8 cellular contexts compared by ENCODE assay signal in the genomic region with DNA sequence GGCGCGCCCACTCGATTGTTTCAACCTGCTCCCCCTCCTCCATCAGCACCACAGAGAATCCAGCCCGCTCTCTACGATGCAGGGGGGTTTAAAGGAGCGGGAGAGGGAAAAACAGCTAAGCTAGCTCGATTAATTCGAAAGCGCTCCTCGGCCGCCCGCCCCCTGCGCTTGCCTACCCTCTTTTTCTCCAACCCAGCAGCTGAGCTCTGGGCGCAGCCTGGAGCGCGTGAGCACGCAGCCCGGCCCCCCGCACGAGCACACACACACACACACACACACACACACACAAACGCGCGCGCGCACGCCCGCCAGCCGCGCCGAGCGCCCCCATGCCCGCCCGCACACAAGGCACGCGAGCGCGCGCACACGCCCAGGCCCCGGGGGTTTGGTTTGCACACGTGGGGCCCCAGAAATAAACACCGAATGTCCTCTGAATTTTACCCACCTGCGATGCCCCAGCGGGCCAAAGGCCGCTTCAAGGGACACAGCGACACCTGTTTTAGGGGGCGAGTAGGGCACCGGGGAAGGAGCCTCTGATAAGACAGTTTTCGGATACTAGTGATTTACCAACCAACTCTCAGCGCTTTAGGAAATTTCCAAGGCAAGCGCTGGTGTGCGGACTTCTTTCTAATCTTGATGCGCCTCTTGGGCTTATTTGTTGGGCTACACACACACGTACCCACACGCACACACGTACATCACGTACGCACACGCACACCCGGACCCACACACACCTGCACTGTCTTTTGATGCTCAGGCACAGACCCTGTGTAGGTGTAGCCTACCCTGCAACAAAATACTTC. TPM values are rescaled to one million over a fixed set of nuclear protein-coding genes. Genes with fewer than 3 reads are reported as not detected.
A peak's percentile ranks its signal among the peaks of the same experiment; 100 is the strongest.
DNase-seq lines count a peak whose midpoint lies in the region; ATAC-seq and TF ChIP-seq lines count a peak whose summit lies in the region.

No MANE protein-coding gene starts in this region.

- H3K79me2 ChIP-seq in H9 (ENCODE audit: insufficient read depth, low read length) = no peaks in the 10 kb centered on the region

- H3K4me1 Mint-ChIP-seq in Calu3 (ENCODE audit: low read depth, unreplicated experiment) = no peaks in the 10 kb centered on the region
- H3K4me1 Mint-ChIP-seq in H9 = peaks cover 45 to 53% of the 10 kb centered on the region in 2 experiments
- H3K4me1 Mint-ChIP-seq in chondrocyte (ENCODE audit: low read depth) = peaks cover 36% of the 10 kb centered on the region

- no peak overlapping the region for H2AFZ ChIP-seq in H9 (ENCODE audit: low read length)
- H2AFZ ChIP-seq in mesenchymal stem cell (ENCODE audit: low read depth, low read length) = no peak overlapping the region

- H3K27me3 ChIP-seq in H9 (ENCODE audit: insufficient read depth, low read length) = peaks cover 47% of the 10 kb centered on the region
- H3K27me3 ChIP-seq in NT2/D1 (ENCODE audit: insufficient read depth, insufficient read length) = peaks cover 74% of the 10 kb centered on the region
- H3K27me3 ChIP-seq in mesenchymal stem cell (ENCODE audit: control insufficient read depth in 1 of 2, insufficient read depth in 1 of 2, low read length in 2 of 2) = peaks cover 61 to 74% of the 10 kb centered on the region in 2 experiments

- CTCF ChIA-PET in Calu3 (lab: Charles Lee) = interaction anchor here (0.6 kb wide), 1 partner anchor 767 kb away, joined by 7 read pairs; no protein-coding TSS in a partner anchor

- no peak overlapping the region for H2BK20ac ChIP-seq in H9 (ENCODE audit: low read depth, low read length, poor library complexity, severe bottlenecking)

- TF ChIP-seq CTCF in Calu3 (IDR thresholded peaks at IDR 0.05; ENCODE audit: unreplicated experiment) (no peak), H9 (conservative IDR thresholded peaks at IDR 0.05) (peak; percentile 66), chondrocyte (IDR thresholded peaks at IDR 0.05) (peak; percentile 35)

- DNase-seq in Calu3 = no peak
- peak; percentile 76 for DNase-seq in H9
- DNase-seq in NT2/D1 (ENCODE audit: low read depth, low spot score) = no peak
- no peak for DNase-seq in chondrocyte (ENCODE audit: low spot score)
- no peak for DNase-seq in mesenchymal stem cell
- DNase-seq in central memory CD4-positive, alpha-beta T cell = no peak

- no peak for ATAC-seq in GM19324 (IDR thresholded peaks at IDR 0.05; ENCODE audit: low FRiP score, unreplicated experiment)
- no peak for ATAC-seq in HG03097 (IDR thresholded peaks at IDR 0.05; ENCODE audit: low FRiP score, unreplicated experiment)

- H3K79me1 ChIP-seq in H9 (ENCODE audit: insufficient read depth, low read depth, low read length, poor library complexity, severe bottlenecking) (no peaks in the 10 kb centered on the region), mesenchymal stem cell (replicated peaks; ENCODE audit: low read length, poor library complexity, severe bottlenecking) (no peaks in the 10 kb centered on the region)

- no peak overlapping the region for H3K18ac ChIP-seq in H9 (ENCODE audit: insufficient read length, low read depth, low read length)
- H3K18ac ChIP-seq in mesenchymal stem cell (ENCODE audit: low read depth in 1 of 2, low read length in 2 of 2) = no peak overlapping the region

- H3K4me1 ChIP-seq in H9 (ENCODE audit: insufficient read depth, low read length) (peaks cover 3% of the 10 kb centered on the region; the same call in 1 of the 2 replicates), NT2/D1 (ENCODE audit: insufficient read depth, insufficient read length) (no peaks in the 10 kb centered on the region), mesenchymal stem cell (ENCODE audit: control insufficient read depth, insufficient read depth, low read depth, low read length) (peaks cover 30% of the 10 kb centered on the region)

- H3K36me3 ChIP-seq in NT2/D1 (ENCODE audit: insufficient read depth, insufficient read length, low read length) (no peaks in the 10 kb centered on the region), mesenchymal stem cell (ENCODE audit: control insufficient read depth in 1 of 2, insufficient read depth in 2 of 2, low read depth in 1 of 2, low read length in 2 of 2) (no peaks in the 10 kb centered on the region)

- H2BK12ac ChIP-seq in H9 (ENCODE audit: insufficient read length, low read depth, low read length) (no peak overlapping the region), mesenchymal stem cell (ENCODE audit: low read length in 2 of 2) (no peak overlapping the region)

- H3K4ac ChIP-seq in H9 (ENCODE audit: low read depth, low read length) (no peak overlapping the region), mesenchymal stem cell (ENCODE audit: low read depth in 1 of 2, low read length in 2 of 2) (no peak overlapping the region)

- H3K27ac Mint-ChIP-seq in Calu3 (ENCODE audit: unreplicated experiment) = no peak overlapping the region
- peak overlapping the region in 1 of 3 experiments; percentile 81; a peak in 1 of 7 replicates for H3K27ac Mint-ChIP-seq in H9
- peak overlapping the region; percentile 74 for H3K27ac Mint-ChIP-seq in chondrocyte (ENCODE audit: unreplicated experiment)

- H3K4me3 Mint-ChIP-seq in Calu3 (ENCODE audit: low read depth, unreplicated experiment) (peak overlapping the region; percentile 70), H9 (peak overlapping the region; percentile 64 to 87), chondrocyte (ENCODE audit: unreplicated experiment) (peak overlapping the region; percentile 64)

- H3K36me3 Mint-ChIP-seq in Calu3 (ENCODE audit: insufficient read depth, unreplicated experiment) (peaks cover 12% of the 10 kb centered on the region), H9 (ENCODE audit: insufficient read depth in 1 of 3, low read depth in 3 of 3) (no peaks in the 10 kb centered on the region; a peak in 1 of 7 replicates), chondrocyte (ENCODE audit: low read depth) (peaks cover 4% of the 10 kb centered on the region)

- H3K4me2 ChIP-seq in H9 (ENCODE audit: insufficient read depth, insufficient read length, low read length) (peak overlapping the region; percentile 55), mesenchymal stem cell (ENCODE audit: low read length, poor library complexity, severe bottlenecking) (peak overlapping the region; percentile 29)

- no peak overlapping the region for H2AK5ac ChIP-seq in H9 (ENCODE audit: insufficient read length, low read length)
- H2AK5ac ChIP-seq in mesenchymal stem cell (ENCODE audit: low read length, severe bottlenecking) = no peak overlapping the region

- H3K56ac ChIP-seq in H9 (ENCODE audit: insufficient read length, low read depth, low read length) = no peak overlapping the region

- H2BK120ac ChIP-seq in H9 (ENCODE audit: low read depth, low read length, poor library complexity, severe bottlenecking) (no peak overlapping the region), mesenchymal stem cell (ENCODE audit: low read depth, low read length) (no peak overlapping the region)

- no TSS peak for BruUV-seq in Calu3 (replicated peaks; lab: Mats Ljungman, UMichigan)

- H4K8ac ChIP-seq in H9 (replicated peaks; ENCODE audit: insufficient read length, low read depth, low read length) (no peak overlapping the region), mesenchymal stem cell (ENCODE audit: low read length) (no peak overlapping the region)

- H3K9ac ChIP-seq in H9 (ENCODE audit: extremely low read depth, insufficient read length, low read length) = no peak overlapping the region
- no peak overlapping the region for H3K9ac ChIP-seq in NT2/D1 (ENCODE audit: insufficient read length, low read depth)
- H3K9ac ChIP-seq in mesenchymal stem cell (ENCODE audit: low read length) = peak overlapping the region; percentile 90

- no peaks in the 10 kb centered on the region for H3K27me3 Mint-ChIP-seq in Calu3 (ENCODE audit: unreplicated experiment)
- H3K27me3 Mint-ChIP-seq in H9 (ENCODE audit: low read depth) = peaks cover 94% of the 10 kb centered on the region
- peaks cover 68% of the 10 kb centered on the region for H3K27me3 Mint-ChIP-seq in chondrocyte (ENCODE audit: low read depth)

- H2BK5ac ChIP-seq in H9 (ENCODE audit: insufficient read length, low read length) (no peak overlapping the region), mesenchymal stem cell (ENCODE audit: low read depth, low read length, poor library complexity, severe bottlenecking) (no peak overlapping the region)

- H3K14ac ChIP-seq in H9 (ENCODE audit: insufficient read depth, low read length) = no peak overlapping the region
- H3K14ac ChIP-seq in mesenchymal stem cell (ENCODE audit: low read length in 2 of 2) = no peak overlapping the region

- no peak overlapping the region for H4K5ac ChIP-seq in H9 (ENCODE audit: insufficient read length, low read depth, low read length)

- H3K4me3 ChIP-seq in NT2/D1 (ENCODE audit: insufficient read length, low read depth) (peak overlapping the region; percentile 34), mesenchymal stem cell (ENCODE audit: insufficient read depth in 1 of 2, low read depth in 1 of 2, low read length in 2 of 2) (peak overlapping the region; percentile 21 to 81)

- intact Hi-C loops in Calu3 (cut with micrococcal nuclease; ENCODE audit: unreplicated experiment) = no loop called here

- H3K9me3 ChIP-seq in H9 (ENCODE audit: control insufficient read depth, low read depth, low read length) (no peaks in the 10 kb centered on the region), NT2/D1 (ENCODE audit: insufficient read depth, low read length) (no peaks in the 10 kb centered on the region), mesenchymal stem cell (ENCODE audit: control insufficient read depth, low read length) (no peaks in the 10 kb centered on the region)

- H4K20me1 ChIP-seq in H9 (ENCODE audit: control insufficient read depth, insufficient read depth, insufficient read length) = no peaks in the 10 kb centered on the region

- H4K91ac ChIP-seq in H9 (ENCODE audit: insufficient read length, low read depth, low read length) (no peak overlapping the region), mesenchymal stem cell (ENCODE audit: low read length) (no peak overlapping the region)

- H2BK15ac ChIP-seq in H9 (ENCODE audit: low read depth, low read length) (no peak overlapping the region), mesenchymal stem cell (ENCODE audit: low read depth, poor library complexity, severe bottlenecking) (no peak overlapping the region)

- H3T11ph ChIP-seq in H9 (ENCODE audit: low read length) = no peak overlapping the region

- H3K23me2 ChIP-seq in H9 (ENCODE audit: insufficient read length, low read depth, low read length, poor library complexity, severe bottlenecking) = peaks cover 31% of the 10 kb centered on the region

- H3K23ac ChIP-seq in H9 (ENCODE audit: insufficient read length, low read depth, low read length) = no peak overlapping the region
- H3K23ac ChIP-seq in mesenchymal stem cell (ENCODE audit: low read length in 2 of 2) = no peak overlapping the region

- H3K27ac ChIP-seq in H9 (ENCODE audit: insufficient read length, low read depth, low read length) = no peak overlapping the region
- H3K27ac ChIP-seq in mesenchymal stem cell (ENCODE audit: low read length, poor library complexity, severe bottlenecking) = no peak overlapping the region

- no CpG with 5 or more reads among the region's 60 CpGs for WGBS in H9 (ENCODE audit: extremely low coverage, insufficient read length, low lambda C conversion rate)
- WGBS in mesenchymal stem cell = 6% methylated on average over 53 of the region's 60 CpGs

- H3K9me3 Mint-ChIP-seq in Calu3 (ENCODE audit: low read depth, unreplicated experiment) (no peaks in the 10 kb centered on the region), H9 (peaks cover 0 to 8% of the 10 kb centered on the region in 2 experiments; a peak in 1 of 5 replicates), chondrocyte (ENCODE audit: low read depth) (no peaks in the 10 kb centered on the region)

RNA-seq across cellular contexts. Expression of gene NRN1, which starts 0.8 kb away (rescaled TPM):
- total RNA-seq in Calu3 (2022) = not detected in 2 replicates
- total RNA-seq in H9 (2021) = not detected in 2 replicates
- 2.5 to 3.1 TPM in 2 of 3 replicates, not detected in the other for total RNA-seq in chondrocyte
- 0.30 TPM for polyA plus RNA-seq in mesenchymal stem cell (2013, experiment 1 of 2)
- polyA plus RNA-seq in mesenchymal stem cell (2013, experiment 2 of 2) = 0.40 TPM
